2 cellular contexts compared by ENCODE assay signal in genomic region chr7:73448609-73449008, GRCh38.
TF ChIP-seq lines count a peak whose summit lies in the region.

No MANE protein-coding gene starts in this region.

TF ChIP-seq in K562, 482 proteins besides CTCF, POLR2A, EP300 and RAD21:
- TF ChIP-seq ZBTB26 (CRISPR knock-in tag; IDR thresholded peaks at IDR 0.05) (no peak), FIP1L1 (IDR thresholded peaks at IDR 0.05; ENCODE audit: low read depth, low read length, poor library complexity, severe bottlenecking) (no peak), STAT5A (IDR thresholded peaks at IDR 0.05; ENCODE audit: borderline replicate concordance, low read length) (no peak), CEBPB (tag; IDR thresholded peaks at IDR 0.05) (peak; percentile 41), XRCC4 (IDR thresholded peaks at IDR 0.05; ENCODE audit: extremely low read depth, insufficient read depth, insufficient read length) (no peak), TEAD2 (tag; IDR thresholded peaks at IDR 0.05) (no peak)

TF ChIP-seq in HepG2, 621 proteins besides CTCF, POLR2A, EP300 and RAD21:
- no peak for TF ChIP-seq GATAD2A (CRISPR knock-in tag; IDR thresholded peaks at IDR 0.05)
- peak; percentile 18 for TF ChIP-seq CEBPB (IDR thresholded peaks at IDR 0.05; ENCODE audit: borderline replicate concordance, low read depth, low read length)
